In genomic region chr9:98351370-98351769, GRCh38 we compare ENCODE assay signal across 10 cellular contexts.
"Had no signal": no experiment of that assay in that cellular context is flagged by ENCODE, and none has a peak within 500 bp of the region (broad histone marks: within the 10 kb centered on the region; RNA-seq: fewer than 3 reads in every experiment).

No MANE protein-coding gene starts in this region.

- DNase-seq: GM23248, GOT3, H7, H9, HCEC 1CT, HFFc6 had no signal

- H2AFZ ChIP-seq: GM23248, GM23338 had no signal

- H3K4me2 ChIP-seq: GM23338 had no signal

- H3K4me1 ChIP-seq: HAP-1 had no signal

- H3K36me3 ChIP-seq: HAP-1 had no signal

- H3K4me3 ChIP-seq: GM23248, GM23338, HAP-1 had no signal

- H3K9ac ChIP-seq: GM23248 had no signal

- FAIRE-seq: H1 had no signal

- ATAC-seq: GM23338, HCT116 had no signal

- H3K27ac ChIP-seq: GM23248 had no signal

- H3K9me3 ChIP-seq: HAP-1 had no signal
